1 cellular context compared by ENCODE assay signal in the genomic region with DNA sequence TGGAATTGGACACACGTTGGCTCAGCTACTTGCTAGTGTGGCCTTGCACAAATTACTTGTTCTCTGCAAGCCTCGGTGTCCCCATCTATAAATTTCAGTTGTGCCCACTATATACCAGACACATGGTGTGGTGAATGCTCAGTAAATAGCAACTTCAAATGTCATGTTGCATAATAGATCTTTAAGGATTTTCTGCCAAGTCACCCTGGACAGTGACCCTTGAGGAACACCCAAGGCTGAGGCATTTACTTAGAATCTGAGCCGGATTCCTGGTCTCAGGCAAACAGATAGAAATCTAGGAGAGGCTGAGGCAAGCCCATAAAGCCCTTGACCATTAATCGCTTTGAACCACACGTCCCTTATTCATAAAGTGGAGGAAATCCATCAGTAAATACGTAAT.
TF ChIP-seq lines count a peak whose summit lies in the region.

No MANE protein-coding gene starts in this region.

TF ChIP-seq in GM23338, 12 proteins besides CTCF, POLR2A, EP300 and RAD21 (continued from another document):
- TF ChIP-seq, protein P1, sequence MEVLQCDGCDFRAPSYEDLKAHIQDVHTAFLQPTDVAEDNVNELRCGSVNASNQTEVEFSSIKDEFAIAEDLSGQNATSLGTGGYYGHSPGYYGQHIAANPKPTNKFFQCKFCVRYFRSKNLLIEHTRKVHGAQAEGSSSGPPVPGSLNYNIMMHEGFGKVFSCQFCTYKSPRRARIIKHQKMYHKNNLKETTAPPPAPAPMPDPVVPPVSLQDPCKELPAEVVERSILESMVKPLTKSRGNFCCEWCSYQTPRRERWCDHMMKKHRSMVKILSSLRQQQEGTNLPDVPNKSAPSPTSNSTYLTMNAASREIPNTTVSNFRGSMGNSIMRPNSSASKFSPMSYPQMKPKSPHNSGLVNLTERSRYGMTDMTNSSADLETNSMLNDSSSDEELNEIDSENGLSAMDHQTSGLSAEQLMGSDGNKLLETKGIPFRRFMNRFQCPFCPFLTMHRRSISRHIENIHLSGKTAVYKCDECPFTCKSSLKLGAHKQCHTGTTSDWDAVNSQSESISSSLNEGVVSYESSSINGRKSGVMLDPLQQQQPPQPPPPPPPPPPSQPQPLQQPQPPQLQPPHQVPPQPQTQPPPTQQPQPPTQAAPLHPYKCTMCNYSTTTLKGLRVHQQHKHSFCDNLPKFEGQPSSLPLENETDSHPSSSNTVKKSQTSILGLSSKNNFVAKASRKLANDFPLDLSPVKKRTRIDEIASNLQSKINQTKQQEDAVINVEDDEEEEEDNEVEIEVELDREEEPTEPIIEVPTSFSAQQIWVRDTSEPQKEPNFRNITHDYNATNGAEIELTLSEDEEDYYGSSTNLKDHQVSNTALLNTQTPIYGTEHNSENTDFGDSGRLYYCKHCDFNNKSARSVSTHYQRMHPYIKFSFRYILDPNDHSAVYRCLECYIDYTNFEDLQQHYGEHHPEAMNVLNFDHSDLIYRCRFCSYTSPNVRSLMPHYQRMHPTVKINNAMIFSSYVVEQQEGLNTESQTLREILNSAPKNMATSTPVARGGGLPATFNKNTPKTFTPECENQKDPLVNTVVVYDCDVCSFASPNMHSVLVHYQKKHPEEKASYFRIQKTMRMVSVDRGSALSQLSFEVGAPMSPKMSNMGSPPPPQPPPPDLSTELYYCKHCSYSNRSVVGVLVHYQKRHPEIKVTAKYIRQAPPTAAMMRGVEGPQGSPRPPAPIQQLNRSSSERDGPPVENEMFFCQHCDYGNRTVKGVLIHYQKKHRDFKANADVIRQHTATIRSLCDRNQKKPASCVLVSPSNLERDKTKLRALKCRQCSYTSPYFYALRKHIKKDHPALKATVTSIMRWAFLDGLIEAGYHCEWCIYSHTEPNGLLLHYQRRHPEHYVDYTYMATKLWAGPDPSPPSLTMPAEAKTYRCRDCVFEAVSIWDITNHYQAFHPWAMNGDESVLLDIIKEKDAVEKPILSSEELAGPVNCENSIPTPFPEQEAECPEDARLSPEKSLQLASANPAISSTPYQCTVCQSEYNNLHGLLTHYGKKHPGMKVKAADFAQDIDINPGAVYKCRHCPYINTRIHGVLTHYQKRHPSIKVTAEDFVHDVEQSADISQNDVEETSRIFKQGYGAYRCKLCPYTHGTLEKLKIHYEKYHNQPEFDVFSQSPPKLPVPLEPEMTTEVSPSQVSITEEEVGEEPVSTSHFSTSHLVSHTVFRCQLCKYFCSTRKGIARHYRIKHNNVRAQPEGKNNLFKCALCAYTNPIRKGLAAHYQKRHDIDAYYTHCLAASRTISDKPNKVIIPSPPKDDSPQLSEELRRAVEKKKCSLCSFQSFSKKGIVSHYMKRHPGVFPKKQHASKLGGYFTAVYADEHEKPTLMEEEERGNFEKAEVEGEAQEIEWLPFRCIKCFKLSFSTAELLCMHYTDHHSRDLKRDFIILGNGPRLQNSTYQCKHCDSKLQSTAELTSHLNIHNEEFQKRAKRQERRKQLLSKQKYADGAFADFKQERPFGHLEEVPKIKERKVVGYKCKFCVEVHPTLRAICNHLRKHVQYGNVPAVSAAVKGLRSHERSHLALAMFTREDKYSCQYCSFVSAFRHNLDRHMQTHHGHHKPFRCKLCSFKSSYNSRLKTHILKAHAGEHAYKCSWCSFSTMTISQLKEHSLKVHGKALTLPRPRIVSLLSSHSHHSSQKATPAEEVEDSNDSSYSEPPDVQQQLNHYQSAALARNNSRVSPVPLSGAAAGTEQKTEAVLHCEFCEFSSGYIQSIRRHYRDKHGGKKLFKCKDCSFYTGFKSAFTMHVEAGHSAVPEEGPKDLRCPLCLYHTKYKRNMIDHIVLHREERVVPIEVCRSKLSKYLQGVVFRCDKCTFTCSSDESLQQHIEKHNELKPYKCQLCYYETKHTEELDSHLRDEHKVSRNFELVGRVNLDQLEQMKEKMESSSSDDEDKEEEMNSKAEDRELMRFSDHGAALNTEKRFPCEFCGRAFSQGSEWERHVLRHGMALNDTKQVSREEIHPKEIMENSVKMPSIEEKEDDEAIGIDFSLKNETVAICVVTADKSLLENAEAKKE (CRISPR knock-in tag; IDR thresholded peaks at IDR 0.05), result no peak
- TF ChIP-seq JUNB (IDR thresholded peaks at IDR 0.05; ENCODE audit: unreplicated experiment) (no peak), CREB1 (CRISPR knock-in tag; IDR thresholded peaks at IDR 0.05; ENCODE audit: low read depth) (no peak), POLR2AphosphoS5 (IDR thresholded peaks at IDR 0.05; ENCODE audit: low read depth) (no peak), NANOG (IDR thresholded peaks at IDR 0.05; ENCODE audit: borderline replicate concordance) (no peak)
- TF ChIP-seq, protein P2, sequence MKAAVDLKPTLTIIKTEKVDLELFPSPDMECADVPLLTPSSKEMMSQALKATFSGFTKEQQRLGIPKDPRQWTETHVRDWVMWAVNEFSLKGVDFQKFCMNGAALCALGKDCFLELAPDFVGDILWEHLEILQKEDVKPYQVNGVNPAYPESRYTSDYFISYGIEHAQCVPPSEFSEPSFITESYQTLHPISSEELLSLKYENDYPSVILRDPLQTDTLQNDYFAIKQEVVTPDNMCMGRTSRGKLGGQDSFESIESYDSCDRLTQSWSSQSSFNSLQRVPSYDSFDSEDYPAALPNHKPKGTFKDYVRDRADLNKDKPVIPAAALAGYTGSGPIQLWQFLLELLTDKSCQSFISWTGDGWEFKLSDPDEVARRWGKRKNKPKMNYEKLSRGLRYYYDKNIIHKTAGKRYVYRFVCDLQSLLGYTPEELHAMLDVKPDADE (IDR thresholded peaks at IDR 0.05), result no peak
TF ChIP-seq in GM23338: peak in this region for 0.
